1 cellular context compared by ENCODE assay signal in the genomic region with DNA sequence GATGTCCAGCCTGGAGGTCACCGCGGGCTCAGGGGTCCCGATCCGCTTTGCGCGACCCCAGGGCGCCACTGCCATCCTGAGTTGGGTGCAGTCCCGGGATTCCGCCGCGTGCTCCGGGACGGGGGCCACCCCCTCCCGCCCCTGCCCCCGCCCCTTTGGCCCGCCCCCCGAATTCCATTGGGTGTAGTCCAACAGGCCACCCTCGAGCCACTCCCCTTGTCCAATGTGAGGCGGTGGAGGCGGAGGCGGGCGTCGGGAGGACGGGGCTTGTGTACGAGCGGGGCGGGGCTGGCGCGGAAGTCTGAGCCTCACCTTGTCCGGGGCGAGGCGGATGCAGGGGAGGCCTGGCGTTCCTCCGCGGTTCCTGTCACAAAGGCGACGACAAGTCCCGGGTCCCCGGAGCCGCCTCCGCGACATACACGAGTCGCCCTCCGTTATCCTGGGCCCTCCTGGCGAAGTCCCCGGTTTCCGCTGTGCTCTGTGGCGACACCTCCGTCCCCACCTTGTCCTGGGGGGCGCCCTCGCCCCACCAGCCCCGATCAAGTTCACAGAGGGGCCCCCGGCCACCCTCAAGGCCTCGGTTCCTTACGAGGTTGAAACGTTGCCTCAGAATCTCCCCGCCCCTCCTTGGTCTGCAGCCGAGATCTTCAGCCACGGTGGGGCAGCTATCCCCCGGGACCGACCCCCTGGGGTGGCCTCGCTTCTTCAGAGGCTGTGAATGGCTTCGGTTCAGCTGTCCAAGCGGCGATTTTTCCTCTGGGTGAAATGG.
A peak's percentile ranks its signal among the peaks of the same experiment; 100 is the strongest.
TF ChIP-seq lines count a peak whose summit lies in the region.

No MANE protein-coding gene starts in this region.

TF ChIP-seq in HepG2, 621 proteins besides CTCF, POLR2A, EP300 and RAD21 (continued from another document and continues in another):
- TF ChIP-seq, protein P1, sequence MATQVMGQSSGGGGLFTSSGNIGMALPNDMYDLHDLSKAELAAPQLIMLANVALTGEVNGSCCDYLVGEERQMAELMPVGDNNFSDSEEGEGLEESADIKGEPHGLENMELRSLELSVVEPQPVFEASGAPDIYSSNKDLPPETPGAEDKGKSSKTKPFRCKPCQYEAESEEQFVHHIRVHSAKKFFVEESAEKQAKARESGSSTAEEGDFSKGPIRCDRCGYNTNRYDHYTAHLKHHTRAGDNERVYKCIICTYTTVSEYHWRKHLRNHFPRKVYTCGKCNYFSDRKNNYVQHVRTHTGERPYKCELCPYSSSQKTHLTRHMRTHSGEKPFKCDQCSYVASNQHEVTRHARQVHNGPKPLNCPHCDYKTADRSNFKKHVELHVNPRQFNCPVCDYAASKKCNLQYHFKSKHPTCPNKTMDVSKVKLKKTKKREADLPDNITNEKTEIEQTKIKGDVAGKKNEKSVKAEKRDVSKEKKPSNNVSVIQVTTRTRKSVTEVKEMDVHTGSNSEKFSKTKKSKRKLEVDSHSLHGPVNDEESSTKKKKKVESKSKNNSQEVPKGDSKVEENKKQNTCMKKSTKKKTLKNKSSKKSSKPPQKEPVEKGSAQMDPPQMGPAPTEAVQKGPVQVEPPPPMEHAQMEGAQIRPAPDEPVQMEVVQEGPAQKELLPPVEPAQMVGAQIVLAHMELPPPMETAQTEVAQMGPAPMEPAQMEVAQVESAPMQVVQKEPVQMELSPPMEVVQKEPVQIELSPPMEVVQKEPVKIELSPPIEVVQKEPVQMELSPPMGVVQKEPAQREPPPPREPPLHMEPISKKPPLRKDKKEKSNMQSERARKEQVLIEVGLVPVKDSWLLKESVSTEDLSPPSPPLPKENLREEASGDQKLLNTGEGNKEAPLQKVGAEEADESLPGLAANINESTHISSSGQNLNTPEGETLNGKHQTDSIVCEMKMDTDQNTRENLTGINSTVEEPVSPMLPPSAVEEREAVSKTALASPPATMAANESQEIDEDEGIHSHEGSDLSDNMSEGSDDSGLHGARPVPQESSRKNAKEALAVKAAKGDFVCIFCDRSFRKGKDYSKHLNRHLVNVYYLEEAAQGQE (IDR thresholded peaks at IDR 0.05; ENCODE audit: borderline replicate concordance in 1 of 2, low read depth in 1 of 2, low read length in 2 of 2), result no peak; a peak in 1 of 4 replicates
- TF ChIP-seq ZNF652 (CRISPR knock-in tag; IDR thresholded peaks at IDR 0.05; ENCODE audit: borderline replicate concordance, low read depth), result no peak
- no peak for TF ChIP-seq TBP (CRISPR knock-in tag; IDR thresholded peaks at IDR 0.05)
- TF ChIP-seq ZNF274 (CRISPR knock-in tag; IDR thresholded peaks at IDR 0.05), result peak; percentile 67
- TF ChIP-seq JUND (CRISPR knock-in tag; IDR thresholded peaks at IDR 0.05), result no peak
- no peak for TF ChIP-seq ESRRA (CRISPR knock-in tag; IDR thresholded peaks at IDR 0.05; ENCODE audit: low read depth)
- TF ChIP-seq RARA (CRISPR knock-in tag; IDR thresholded peaks at IDR 0.05), result 0 out of 2 replicates have a peak, but pooled peaks have one; percentile 7
- TF ChIP-seq, protein P2, sequence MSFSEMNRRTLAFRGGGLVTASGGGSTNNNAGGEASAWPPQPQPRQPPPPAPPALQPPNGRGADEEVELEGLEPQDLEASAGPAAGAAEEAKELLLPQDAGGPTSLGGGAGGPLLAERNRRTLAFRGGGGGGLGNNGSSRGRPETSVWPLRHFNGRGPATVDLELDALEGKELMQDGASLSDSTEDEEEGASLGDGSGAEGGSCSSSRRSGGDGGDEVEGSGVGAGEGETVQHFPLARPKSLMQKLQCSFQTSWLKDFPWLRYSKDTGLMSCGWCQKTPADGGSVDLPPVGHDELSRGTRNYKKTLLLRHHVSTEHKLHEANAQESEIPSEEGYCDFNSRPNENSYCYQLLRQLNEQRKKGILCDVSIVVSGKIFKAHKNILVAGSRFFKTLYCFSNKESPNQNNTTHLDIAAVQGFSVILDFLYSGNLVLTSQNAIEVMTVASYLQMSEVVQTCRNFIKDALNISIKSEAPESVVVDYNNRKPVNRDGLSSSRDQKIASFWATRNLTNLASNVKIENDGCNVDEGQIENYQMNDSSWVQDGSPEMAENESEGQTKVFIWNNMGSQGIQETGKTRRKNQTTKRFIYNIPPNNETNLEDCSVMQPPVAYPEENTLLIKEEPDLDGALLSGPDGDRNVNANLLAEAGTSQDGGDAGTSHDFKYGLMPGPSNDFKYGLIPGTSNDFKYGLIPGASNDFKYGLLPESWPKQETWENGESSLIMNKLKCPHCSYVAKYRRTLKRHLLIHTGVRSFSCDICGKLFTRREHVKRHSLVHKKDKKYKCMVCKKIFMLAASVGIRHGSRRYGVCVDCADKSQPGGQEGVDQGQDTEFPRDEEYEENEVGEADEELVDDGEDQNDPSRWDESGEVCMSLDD (CRISPR knock-in tag; IDR thresholded peaks at IDR 0.05; ENCODE audit: borderline replicate concordance), result no peak
- TF ChIP-seq, protein P3, sequence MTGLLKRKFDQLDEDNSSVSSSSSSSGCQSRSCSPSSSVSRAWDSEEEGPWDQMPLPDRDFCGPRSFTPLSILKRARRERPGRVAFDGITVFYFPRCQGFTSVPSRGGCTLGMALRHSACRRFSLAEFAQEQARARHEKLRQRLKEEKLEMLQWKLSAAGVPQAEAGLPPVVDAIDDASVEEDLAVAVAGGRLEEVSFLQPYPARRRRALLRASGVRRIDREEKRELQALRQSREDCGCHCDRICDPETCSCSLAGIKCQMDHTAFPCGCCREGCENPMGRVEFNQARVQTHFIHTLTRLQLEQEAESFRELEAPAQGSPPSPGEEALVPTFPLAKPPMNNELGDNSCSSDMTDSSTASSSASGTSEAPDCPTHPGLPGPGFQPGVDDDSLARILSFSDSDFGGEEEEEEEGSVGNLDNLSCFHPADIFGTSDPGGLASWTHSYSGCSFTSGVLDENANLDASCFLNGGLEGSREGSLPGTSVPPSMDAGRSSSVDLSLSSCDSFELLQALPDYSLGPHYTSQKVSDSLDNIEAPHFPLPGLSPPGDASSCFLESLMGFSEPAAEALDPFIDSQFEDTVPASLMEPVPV (CRISPR knock-in tag; IDR thresholded peaks at IDR 0.05), result no peak
- TF ChIP-seq KAT7 (CRISPR knock-in tag; IDR thresholded peaks at IDR 0.05; ENCODE audit: borderline replicate concordance), result no peak; the same call in 1 of the 2 replicates
- TF ChIP-seq ZNF644 (CRISPR knock-in tag; IDR thresholded peaks at IDR 0.05; ENCODE audit: low read depth), result no peak
- no peak for TF ChIP-seq ZNF709 (CRISPR knock-in tag; IDR thresholded peaks at IDR 0.05)
- TF ChIP-seq SNRNP70 (IDR thresholded peaks at IDR 0.05; ENCODE audit: low read depth, low read length), result no peak
- no peak for TF ChIP-seq PLRG1 (conservative IDR thresholded peaks at IDR 0.05)
- no peak for TF ChIP-seq ZNF317 (CRISPR knock-in tag; IDR thresholded peaks at IDR 0.05)
- TF ChIP-seq GTF3A (CRISPR knock-in tag; conservative IDR thresholded peaks at IDR 0.05), result no peak
- 0 out of 2 replicates have a peak, but pooled peaks have one; percentile 66 for TF ChIP-seq ZNF550 (CRISPR knock-in tag; IDR thresholded peaks at IDR 0.05; ENCODE audit: borderline replicate concordance)
- TF ChIP-seq ZNF446 (CRISPR knock-in tag; IDR thresholded peaks at IDR 0.05), result peak; percentile 24; the same call in 1 of the 2 replicates
- TF ChIP-seq, protein P4, sequence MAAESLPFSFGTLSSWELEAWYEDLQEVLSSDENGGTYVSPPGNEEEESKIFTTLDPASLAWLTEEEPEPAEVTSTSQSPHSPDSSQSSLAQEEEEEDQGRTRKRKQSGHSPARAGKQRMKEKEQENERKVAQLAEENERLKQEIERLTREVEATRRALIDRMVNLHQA (CRISPR knock-in tag; IDR thresholded peaks at IDR 0.05), result no peak
- TF ChIP-seq NFYC (CRISPR knock-in tag; IDR thresholded peaks at IDR 0.05), result peak; percentile 82
- TF ChIP-seq, protein P5, sequence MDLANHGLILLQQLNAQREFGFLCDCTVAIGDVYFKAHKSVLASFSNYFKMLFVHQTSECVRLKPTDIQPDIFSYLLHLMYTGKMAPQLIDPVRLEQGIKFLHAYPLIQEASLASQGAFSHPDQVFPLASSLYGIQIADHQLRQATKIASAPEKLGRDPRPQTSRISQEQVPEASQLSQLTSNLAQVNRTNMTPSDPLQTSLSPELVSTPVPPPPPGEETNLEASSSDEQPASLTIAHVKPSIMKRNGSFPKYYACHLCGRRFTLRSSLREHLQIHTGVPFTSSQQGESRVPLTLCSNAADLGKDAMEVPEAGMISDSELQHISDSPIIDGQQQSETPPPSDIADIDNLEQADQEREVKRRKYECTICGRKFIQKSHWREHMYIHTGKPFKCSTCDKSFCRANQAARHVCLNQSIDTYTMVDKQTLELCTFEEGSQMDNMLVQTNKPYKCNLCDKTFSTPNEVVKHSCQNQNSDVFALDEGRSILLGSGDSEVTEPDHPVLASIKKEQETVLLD (CRISPR knock-in tag; IDR thresholded peaks at IDR 0.05; ENCODE audit: low read depth), result no peak
- TF ChIP-seq REXO4 (CRISPR knock-in tag; IDR thresholded peaks at IDR 0.05; ENCODE audit: borderline replicate concordance), result no peak
- no peak for TF ChIP-seq ZNF468 (CRISPR knock-in tag; IDR thresholded peaks at IDR 0.05)
- TF ChIP-seq RBAK (CRISPR knock-in tag; IDR thresholded peaks at IDR 0.05), result no peak
- TF ChIP-seq MATR3 (CRISPR knock-in tag; IDR thresholded peaks at IDR 0.05), result no peak
- TF ChIP-seq, protein P6, sequence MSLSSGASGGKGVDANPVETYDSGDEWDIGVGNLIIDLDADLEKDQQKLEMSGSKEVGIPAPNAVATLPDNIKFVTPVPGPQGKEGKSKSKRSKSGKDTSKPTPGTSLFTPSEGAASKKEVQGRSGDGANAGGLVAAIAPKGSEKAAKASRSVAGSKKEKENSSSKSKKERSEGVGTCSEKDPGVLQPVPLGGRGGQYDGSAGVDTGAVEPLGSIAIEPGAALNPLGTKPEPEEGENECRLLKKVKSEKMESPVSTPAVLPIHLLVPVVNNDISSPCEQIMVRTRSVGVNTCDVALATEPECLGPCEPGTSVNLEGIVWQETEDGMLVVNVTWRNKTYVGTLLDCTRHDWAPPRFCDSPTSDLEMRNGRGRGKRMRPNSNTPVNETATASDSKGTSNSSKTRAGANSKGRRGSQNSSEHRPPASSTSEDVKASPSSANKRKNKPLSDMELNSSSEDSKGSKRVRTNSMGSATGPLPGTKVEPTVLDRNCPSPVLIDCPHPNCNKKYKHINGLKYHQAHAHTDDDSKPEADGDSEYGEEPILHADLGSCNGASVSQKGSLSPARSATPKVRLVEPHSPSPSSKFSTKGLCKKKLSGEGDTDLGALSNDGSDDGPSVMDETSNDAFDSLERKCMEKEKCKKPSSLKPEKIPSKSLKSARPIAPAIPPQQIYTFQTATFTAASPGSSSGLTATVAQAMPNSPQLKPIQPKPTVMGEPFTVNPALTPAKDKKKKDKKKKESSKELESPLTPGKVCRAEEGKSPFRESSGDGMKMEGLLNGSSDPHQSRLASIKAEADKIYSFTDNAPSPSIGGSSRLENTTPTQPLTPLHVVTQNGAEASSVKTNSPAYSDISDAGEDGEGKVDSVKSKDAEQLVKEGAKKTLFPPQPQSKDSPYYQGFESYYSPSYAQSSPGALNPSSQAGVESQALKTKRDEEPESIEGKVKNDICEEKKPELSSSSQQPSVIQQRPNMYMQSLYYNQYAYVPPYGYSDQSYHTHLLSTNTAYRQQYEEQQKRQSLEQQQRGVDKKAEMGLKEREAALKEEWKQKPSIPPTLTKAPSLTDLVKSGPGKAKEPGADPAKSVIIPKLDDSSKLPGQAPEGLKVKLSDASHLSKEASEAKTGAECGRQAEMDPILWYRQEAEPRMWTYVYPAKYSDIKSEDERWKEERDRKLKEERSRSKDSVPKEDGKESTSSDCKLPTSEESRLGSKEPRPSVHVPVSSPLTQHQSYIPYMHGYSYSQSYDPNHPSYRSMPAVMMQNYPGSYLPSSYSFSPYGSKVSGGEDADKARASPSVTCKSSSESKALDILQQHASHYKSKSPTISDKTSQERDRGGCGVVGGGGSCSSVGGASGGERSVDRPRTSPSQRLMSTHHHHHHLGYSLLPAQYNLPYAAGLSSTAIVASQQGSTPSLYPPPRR (CRISPR knock-in tag; IDR thresholded peaks at IDR 0.05; ENCODE audit: borderline replicate concordance), result peak; percentile 42; the same call in 1 of the 2 replicates
- TF ChIP-seq, protein P7, sequence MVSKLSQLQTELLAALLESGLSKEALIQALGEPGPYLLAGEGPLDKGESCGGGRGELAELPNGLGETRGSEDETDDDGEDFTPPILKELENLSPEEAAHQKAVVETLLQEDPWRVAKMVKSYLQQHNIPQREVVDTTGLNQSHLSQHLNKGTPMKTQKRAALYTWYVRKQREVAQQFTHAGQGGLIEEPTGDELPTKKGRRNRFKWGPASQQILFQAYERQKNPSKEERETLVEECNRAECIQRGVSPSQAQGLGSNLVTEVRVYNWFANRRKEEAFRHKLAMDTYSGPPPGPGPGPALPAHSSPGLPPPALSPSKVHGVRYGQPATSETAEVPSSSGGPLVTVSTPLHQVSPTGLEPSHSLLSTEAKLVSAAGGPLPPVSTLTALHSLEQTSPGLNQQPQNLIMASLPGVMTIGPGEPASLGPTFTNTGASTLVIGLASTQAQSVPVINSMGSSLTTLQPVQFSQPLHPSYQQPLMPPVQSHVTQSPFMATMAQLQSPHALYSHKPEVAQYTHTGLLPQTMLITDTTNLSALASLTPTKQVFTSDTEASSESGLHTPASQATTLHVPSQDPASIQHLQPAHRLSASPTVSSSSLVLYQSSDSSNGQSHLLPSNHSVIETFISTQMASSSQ (IDR thresholded peaks at IDR 0.05; ENCODE audit: low read depth), result no peak
- TF ChIP-seq, protein P7 (CRISPR knock-in tag; IDR thresholded peaks at IDR 0.05; ENCODE audit: borderline replicate concordance), result 0 out of 2 replicates have a peak, but pooled peaks have one; percentile 60
- TF ChIP-seq TBL1XR1 (IDR thresholded peaks at IDR 0.05; ENCODE audit: borderline replicate concordance, low read length, partially characterized antibody), result peak; percentile 9
